In genomic region chr11:63805844-63806415, GRCh38 we compare ENCODE assay signal across 2 cellular contexts.
TF ChIP-seq lines count a peak whose summit lies in the region.

No MANE protein-coding gene starts in this region.

TF ChIP-seq in SK-N-SH treated with all-trans-retinoic acid at 6 μM for 48 hours, 23 proteins besides CTCF, POLR2A, EP300 and RAD21:
- TF ChIP-seq TSHZ2 (CRISPR knock-in tag; IDR thresholded peaks at IDR 0.05) (no peak), ZC3H10 (CRISPR knock-in tag; IDR thresholded peaks at IDR 0.05) (no peak), OSR1 (CRISPR knock-in tag; IDR thresholded peaks at IDR 0.05) (no peak), CREB5 (CRISPR knock-in tag; IDR thresholded peaks at IDR 0.05; ENCODE audit: low read depth) (no peak), SNAI2 (CRISPR knock-in tag; IDR thresholded peaks at IDR 0.05) (no peak), ARNTL (CRISPR knock-in tag; IDR thresholded peaks at IDR 0.05; ENCODE audit: borderline replicate concordance, low read depth) (no peak), POU6F1 (CRISPR knock-in tag; IDR thresholded peaks at IDR 0.05; ENCODE audit: borderline replicate concordance, low read depth) (no peak), ZFP30 (CRISPR knock-in tag; IDR thresholded peaks at IDR 0.05) (no peak), CSRNP3 (CRISPR knock-in tag; IDR thresholded peaks at IDR 0.05) (no peak), CSDC2 (CRISPR knock-in tag; IDR thresholded peaks at IDR 0.05) (no peak), TCF4 (CRISPR knock-in tag; IDR thresholded peaks at IDR 0.05; ENCODE audit: borderline replicate concordance) (no peak), ZFP3 (CRISPR knock-in tag; IDR thresholded peaks at IDR 0.05) (no peak), GLIS3 (CRISPR knock-in tag; IDR thresholded peaks at IDR 0.05) (no peak), ZNF8 (CRISPR knock-in tag; IDR thresholded peaks at IDR 0.05) (no peak), BACH2 (CRISPR knock-in tag; IDR thresholded peaks at IDR 0.05; ENCODE audit: borderline replicate concordance) (no peak), ESRRG (CRISPR knock-in tag; IDR thresholded peaks at IDR 0.05) (no peak), PPARA (CRISPR knock-in tag; IDR thresholded peaks at IDR 0.05; ENCODE audit: borderline replicate concordance) (no peak)
TF ChIP-seq in SK-N-SH treated with all-trans-retinoic acid at 6 μM for 48 hours: peak in this region for 0.

TF ChIP-seq in SK-N-SH, 30 proteins besides CTCF, POLR2A, EP300 and RAD21 (continued from another document):
- no peak for TF ChIP-seq PBX3 (IDR thresholded peaks at IDR 0.05)
- no peak for TF ChIP-seq USF1 (IDR thresholded peaks at IDR 0.05; ENCODE audit: borderline replicate concordance, low read depth)
